In genomic region chr1:94602312-94602711, GRCh38 we compare ENCODE assay signal across 1 cellular context.
TF ChIP-seq lines count a peak whose summit lies in the region.

No MANE protein-coding gene starts in this region.

TF ChIP-seq in GM23338, 12 proteins besides CTCF, POLR2A, EP300 and RAD21 (continued from another document):
- TF ChIP-seq, protein P1, sequence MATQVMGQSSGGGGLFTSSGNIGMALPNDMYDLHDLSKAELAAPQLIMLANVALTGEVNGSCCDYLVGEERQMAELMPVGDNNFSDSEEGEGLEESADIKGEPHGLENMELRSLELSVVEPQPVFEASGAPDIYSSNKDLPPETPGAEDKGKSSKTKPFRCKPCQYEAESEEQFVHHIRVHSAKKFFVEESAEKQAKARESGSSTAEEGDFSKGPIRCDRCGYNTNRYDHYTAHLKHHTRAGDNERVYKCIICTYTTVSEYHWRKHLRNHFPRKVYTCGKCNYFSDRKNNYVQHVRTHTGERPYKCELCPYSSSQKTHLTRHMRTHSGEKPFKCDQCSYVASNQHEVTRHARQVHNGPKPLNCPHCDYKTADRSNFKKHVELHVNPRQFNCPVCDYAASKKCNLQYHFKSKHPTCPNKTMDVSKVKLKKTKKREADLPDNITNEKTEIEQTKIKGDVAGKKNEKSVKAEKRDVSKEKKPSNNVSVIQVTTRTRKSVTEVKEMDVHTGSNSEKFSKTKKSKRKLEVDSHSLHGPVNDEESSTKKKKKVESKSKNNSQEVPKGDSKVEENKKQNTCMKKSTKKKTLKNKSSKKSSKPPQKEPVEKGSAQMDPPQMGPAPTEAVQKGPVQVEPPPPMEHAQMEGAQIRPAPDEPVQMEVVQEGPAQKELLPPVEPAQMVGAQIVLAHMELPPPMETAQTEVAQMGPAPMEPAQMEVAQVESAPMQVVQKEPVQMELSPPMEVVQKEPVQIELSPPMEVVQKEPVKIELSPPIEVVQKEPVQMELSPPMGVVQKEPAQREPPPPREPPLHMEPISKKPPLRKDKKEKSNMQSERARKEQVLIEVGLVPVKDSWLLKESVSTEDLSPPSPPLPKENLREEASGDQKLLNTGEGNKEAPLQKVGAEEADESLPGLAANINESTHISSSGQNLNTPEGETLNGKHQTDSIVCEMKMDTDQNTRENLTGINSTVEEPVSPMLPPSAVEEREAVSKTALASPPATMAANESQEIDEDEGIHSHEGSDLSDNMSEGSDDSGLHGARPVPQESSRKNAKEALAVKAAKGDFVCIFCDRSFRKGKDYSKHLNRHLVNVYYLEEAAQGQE (IDR thresholded peaks at IDR 0.05; ENCODE audit: unreplicated experiment): no peak
- TF ChIP-seq POLR2AphosphoS5 (IDR thresholded peaks at IDR 0.05; ENCODE audit: low read depth): no peak
- no peak for TF ChIP-seq NANOG (IDR thresholded peaks at IDR 0.05; ENCODE audit: borderline replicate concordance)
- no peak for TF ChIP-seq ZNF331 (CRISPR knock-in tag; IDR thresholded peaks at IDR 0.05; ENCODE audit: low read depth)
- no peak for TF ChIP-seq EZH2 (IDR thresholded peaks at IDR 0.05; ENCODE audit: low read depth, unreplicated experiment)
- no peak for TF ChIP-seq JUNB (IDR thresholded peaks at IDR 0.05; ENCODE audit: unreplicated experiment)
- no peak for TF ChIP-seq ZNF114 (CRISPR knock-in tag; IDR thresholded peaks at IDR 0.05)
